In the genomic region with DNA sequence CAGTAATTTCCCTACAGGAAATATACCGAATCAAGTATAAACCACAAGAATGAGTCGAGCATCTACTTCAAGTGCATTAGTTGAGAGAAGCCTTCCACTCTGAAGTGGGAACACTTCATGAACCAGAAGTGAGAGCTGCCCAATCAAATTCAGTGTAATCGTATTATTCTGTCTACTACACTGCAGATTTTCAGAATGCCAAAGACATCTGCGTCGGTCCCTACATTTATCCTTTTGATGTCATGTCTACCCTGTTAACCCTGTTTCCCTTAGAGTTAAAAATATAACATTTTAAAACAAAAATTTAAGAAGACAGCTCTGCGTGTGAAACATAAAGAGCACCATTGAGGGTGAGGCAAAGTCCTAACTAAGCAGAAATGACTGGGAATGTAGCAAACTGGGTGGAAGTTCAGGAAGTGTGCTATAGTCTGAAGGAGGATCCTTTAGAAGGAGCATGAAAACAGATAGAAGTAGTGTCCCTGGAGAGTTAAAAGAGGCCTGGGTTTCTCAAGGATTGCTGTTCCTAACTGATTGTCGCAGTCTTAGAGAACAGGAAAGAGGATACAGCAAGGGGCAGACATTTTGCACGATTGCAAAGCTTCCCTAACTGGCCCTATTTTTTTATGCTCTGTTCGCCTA, we compare ENCODE assay signal across 8 cellular contexts.
DNase-seq lines count a peak whose midpoint lies in the region; ATAC-seq and TF ChIP-seq lines count a peak whose summit lies in the region.

No MANE protein-coding gene starts in this region.

- H3K27ac ChIP-seq in A673 (ENCODE audit: low read depth, low read length, poor library complexity, severe bottlenecking) = peak overlapping the region; percentile 94
- H3K27ac ChIP-seq in OCI-LY3 (ENCODE audit: low read length) = peak overlapping the region; percentile 86

- H3K4me2 ChIP-seq in OCI-LY3 (ENCODE audit: low read length) = peak overlapping the region; percentile 91

- H3K4me3 ChIP-seq in A673 (ENCODE audit: low read depth, low read length, poor library complexity, severe bottlenecking) (peak overlapping the region; percentile 68), OCI-LY3 (ENCODE audit: low read length) (peak overlapping the region; percentile 75), choroid plexus epithelial cell (ENCODE audit: low read depth, low read length) (peak overlapping the region; percentile 25)

- peaks cover 92% of the 10 kb centered on the region for H3K79me2 ChIP-seq in OCI-LY3 (ENCODE audit: low read length)

- H3K9me3 Mint-ChIP-seq in naive B cell = no peaks in the 10 kb centered on the region

- peaks cover 16% of the 10 kb centered on the region for H3K36me3 ChIP-seq in A673 (ENCODE audit: insufficient read depth, low read length, poor library complexity, severe bottlenecking)
- H3K36me3 ChIP-seq in OCI-LY3 (replicated peaks; ENCODE audit: low read depth, low read length) = peaks cover 3% of the 10 kb centered on the region

- H3K9ac ChIP-seq in OCI-LY3 (ENCODE audit: low read length) = peak overlapping the region; percentile 74

- H3K27ac Mint-ChIP-seq in naive B cell = peak overlapping the region in 4 of 6 donors; percentile 53 to 74 (median 58)

- no peaks in the 10 kb centered on the region for H3K27me3 Mint-ChIP-seq in naive B cell

- POLR2A ChIA-PET in A673 (lab: Charles Lee; ENCODE audit: low non-redundant PET) = interaction anchor here (0.5 to 1.5 kb wide), 4 partner anchors 26 to 218 kb away, joined by 3 to 8 read pairs (median 4); no protein-coding TSS in a partner anchor

- CTCF ChIA-PET in A673 (lab: Charles Lee) = no interaction called here

- no peaks in the 10 kb centered on the region for H4K20me1 ChIP-seq in OCI-LY3 (ENCODE audit: insufficient read depth, low read length)

- H3K9me3 ChIP-seq in A673 (ENCODE audit: low read depth, low read length, poor library complexity, severe bottlenecking) (no peaks in the 10 kb centered on the region), OCI-LY3 (ENCODE audit: insufficient read depth, low read length) (no peaks in the 10 kb centered on the region)

- peaks cover 66% of the 10 kb centered on the region for H3K4me1 ChIP-seq in A673 (ENCODE audit: insufficient read depth, low read length, poor library complexity, severe bottlenecking)
- H3K4me1 ChIP-seq in OCI-LY3 (ENCODE audit: low read length) = peaks cover 79% of the 10 kb centered on the region

- DNase-seq in A673 (ENCODE audit: low spot score) = peak; percentile 92
- DNase-seq in choroid plexus epithelial cell (ENCODE audit: low read depth) = peak; percentile 69
- peak; percentile 31 for DNase-seq in naive B cell
- DNase-seq in NCI-H2171 treated with DMSO at 0.1 percent for 48 hours (lab: John Stamatoyannopoulos, UW) = no peak
- DNase-seq in stimulated activated CD8-positive, alpha-beta memory T cell treated with anti-CD3 and anti-CD28 coated beads, Interleukin-4, amount 100 ng/mL, for 48 hours = no peak

- H3K36me3 Mint-ChIP-seq in naive B cell = no peaks in the 10 kb centered on the region

- BruUV-seq in A673 (replicated peaks; lab: Mats Ljungman, UMichigan) = no TSS peak

- peak overlapping the region; percentile 59 to 87 (median 72) for H3K4me3 Mint-ChIP-seq in naive B cell

- H3K27me3 ChIP-seq in A673 (replicated peaks; ENCODE audit: insufficient read depth, low read depth, low read length, poor library complexity) (no peaks in the 10 kb centered on the region), OCI-LY3 (ENCODE audit: low read depth, low read length) (no peaks in the 10 kb centered on the region)

- ATAC-seq in GM18861 (IDR thresholded peaks at IDR 0.05; ENCODE audit: unreplicated experiment) = peak; percentile 45
- ATAC-seq in HG03095 (IDR thresholded peaks at IDR 0.05; ENCODE audit: unreplicated experiment) = peak; percentile 48
- ATAC-seq in naive B cell (ENCODE audit: low read depth in 2 of 2) = peak; percentile 73

- H2AFZ ChIP-seq in OCI-LY3 (ENCODE audit: low read depth, low read length) = peak overlapping the region; percentile 51; the same call in 1 of the 2 replicates

- TF ChIP-seq CTCF in A673 (conservative IDR thresholded peaks at IDR 0.05; ENCODE audit: low read depth, low read length) = no peak
- TF ChIP-seq CTCF in OCI-LY3 (IDR thresholded peaks at IDR 0.05; ENCODE audit: low read depth, low read length) = no peak
- TF ChIP-seq CTCF in choroid plexus epithelial cell (conservative IDR thresholded peaks at IDR 0.05; ENCODE audit: low read depth, low read length) = no peak

- intact Hi-C loops in A673 (cut with micrococcal nuclease; ENCODE audit: unreplicated experiment) = loop anchor here (1.0 to 5.0 kb wide), 2 partner anchors 230 to 622 kb away; no protein-coding TSS in a partner anchor

- peaks cover 23 to 41% (median 28%) of the 10 kb centered on the region in 3 donors for H3K4me1 Mint-ChIP-seq in naive B cell

Comparison
In these comparisons a context has a peak if more than half of its experiments do, and no peak if none do; other contexts are left out.
1. DNase-seq: peak in A673 (single experiment), choroid plexus epithelial cell (single experiment) and naive B cell (single experiment); none in NCI-H2171 treated with DMSO at 0.1 percent for 48 hours (single experiment) and stimulated activated CD8-positive, alpha-beta memory T cell treated with anti-CD3 and anti-CD28 coated beads, Interleukin-4, amount 100 ng/mL, for 48 hours (single experiment).
2. H3K4me3 ChIP-seq: peak in every context shown above with its lines; median percentile 75 in OCI-LY3; 68 in A673; 25 in choroid plexus epithelial cell.
3. Peak in every context shown above with its lines, with median percentiles within 50 percentile points of each other: ATAC-seq.